Comparison of ENCODE assay signal across 8 cellular contexts in genomic region chr1:67684526-67685066, GRCh38. TPM values are rescaled to one million over a fixed set of nuclear protein-coding genes. Genes with fewer than 3 reads are reported as not detected.
DNase-seq lines count a peak whose midpoint lies in the region; ATAC-seq and TF ChIP-seq lines count a peak whose summit lies in the region.

No MANE protein-coding gene starts in this region.

- H3K36me3 ChIP-seq in left ventricle myocardium inferior (peaks cover 24% of the 10 kb centered on the region), brain microvascular endothelial cell (replicated peaks) (peaks cover 34% of the 10 kb centered on the region), aorta (ENCODE audit: control insufficient read depth in 1 of 2, insufficient read depth in 2 of 2, low read length in 1 of 2) (peaks cover 0 to 3% of the 10 kb centered on the region in 2 donors)

- H3K27ac ChIP-seq in left ventricle myocardium inferior (replicated peaks) (peak overlapping the region; percentile 99), brain microvascular endothelial cell (peak overlapping the region; percentile 92), aorta (ENCODE audit: low read depth in 1 of 2, low read length in 2 of 2) (peak overlapping the region in 1 of 2 donors; percentile 49)

- H3K4me3 ChIP-seq in left ventricle myocardium inferior: peak overlapping the region; percentile 97
- H3K4me3 ChIP-seq in brain microvascular endothelial cell (ENCODE audit: low read depth, low read length): peak overlapping the region; percentile 94
- H3K4me3 ChIP-seq in mononuclear cell (ENCODE audit: low read length): peak overlapping the region; percentile 30
- peak overlapping the region; percentile 19 to 29 for H3K4me3 ChIP-seq in aorta (ENCODE audit: low read length in 2 of 2)

- TF ChIP-seq CTCF in left ventricle myocardium inferior (IDR thresholded peaks at IDR 0.05; ENCODE audit: borderline replicate concordance) (no peak), brain microvascular endothelial cell (IDR thresholded peaks at IDR 0.05; ENCODE audit: low read depth, low read length, missing control alignments) (no peak)

- in situ Hi-C loops in brain microvascular endothelial cell (cut with HindIII; ENCODE audit: low pct_ligation_motif_present, low sequenced_read_pairs): loop anchor here (25.0 kb wide), 1 partner anchor 147 kb away; no protein-coding TSS in a partner anchor

- 0 to 1% methylated on average over 18 to 20 of the region's 20 CpGs for WGBS in aorta, 2 donors

- intact Hi-C loops in left ventricle myocardium inferior (cut with micrococcal nuclease) (loop anchor here (5.0 to 10.0 kb wide), 2 partner anchors 68 to 120 kb away; no protein-coding TSS in a partner anchor), left cardiac atrium (cut with DNase I) (loop anchor here in 1 of 2 donors (5.0 to 10.0 kb wide), 2 partner anchors 78 to 120 kb away; no protein-coding TSS in a partner anchor), aorta (cut with DNase I) (loop anchor here (2.0 to 5.0 kb wide), 4 partner anchors 122 to 148 kb away; partner anchors contain the start of gene GNG12 (in 1 of the 2))

- no peak for ATAC-seq in left cardiac atrium
- no peak for ATAC-seq in aorta (ENCODE audit: low FRiP score)

- DNase-seq in left ventricle myocardium inferior (no peak), left cardiac atrium (no peak), brain microvascular endothelial cell (no peak), aorta (no peak), NCI-H1092 treated with DMSO at 0.1 percent for 48 hours (lab: John Stamatoyannopoulos, UW) (no peak), iPS-NIHi7 (ENCODE audit: extremely low spot score) (no peak), NCI-H2107 treated with DMSO at 0.1 percent for 48 hours (lab: John Stamatoyannopoulos, UW; ENCODE audit: unreplicated experiment) (no peak)

- H3K9me3 ChIP-seq in left ventricle myocardium inferior (replicated peaks): no peaks in the 10 kb centered on the region
- H3K9me3 ChIP-seq in mononuclear cell (ENCODE audit: low read depth, low read length): no peaks in the 10 kb centered on the region
- H3K9me3 ChIP-seq in aorta (ENCODE audit: control insufficient read depth, low read length): no peaks in the 10 kb centered on the region

- H3K4me1 ChIP-seq in left ventricle myocardium inferior: peaks cover 63% of the 10 kb centered on the region
- peaks cover 50% of the 10 kb centered on the region for H3K4me1 ChIP-seq in mononuclear cell (ENCODE audit: insufficient read depth, low read length)
- peaks cover 0 to 5% of the 10 kb centered on the region in 2 donors for H3K4me1 ChIP-seq in aorta (ENCODE audit: control insufficient read depth in 1 of 2, insufficient read depth in 2 of 2, low read length in 2 of 2)

- H3K27me3 ChIP-seq in left ventricle myocardium inferior (ENCODE audit: low read depth): no peaks in the 10 kb centered on the region
- no peaks in the 10 kb centered on the region for H3K27me3 ChIP-seq in brain microvascular endothelial cell (replicated peaks)
- H3K27me3 ChIP-seq in mononuclear cell (ENCODE audit: insufficient read depth, low read length): no peaks in the 10 kb centered on the region
- H3K27me3 ChIP-seq in aorta (ENCODE audit: control insufficient read depth in 1 of 2, insufficient read depth in 2 of 2, low read length in 1 of 2): no peaks in the 10 kb centered on the region

RNA-seq across cellular contexts. Expression of gene GADD45A, which starts 0.4 kb away (rescaled TPM):
- total RNA-seq in left ventricle myocardium inferior (65.0 TPM), left cardiac atrium (10 to 100 TPM; 14.0 to 15.8 TPM), mononuclear cell (38.1 TPM), aorta (100 to 1,000 TPM in 1 of 2 donors, 10 to 100 TPM in 1; 49.7 to 158 TPM)
- 100 to 1,000 TPM; 154 to 186 TPM for polyA plus RNA-seq in aorta

Comparison
In these comparisons a context has a peak if more than half of its experiments do, and no peak if none do; other contexts are left out.
1. H3K4me3 ChIP-seq: peak in every context shown above with its lines; median percentile 97 in left ventricle myocardium inferior; 94 in brain microvascular endothelial cell; 30 in mononuclear cell; 24 in aorta.